ENCODE assay signal across 1 cellular context in the genomic region with DNA sequence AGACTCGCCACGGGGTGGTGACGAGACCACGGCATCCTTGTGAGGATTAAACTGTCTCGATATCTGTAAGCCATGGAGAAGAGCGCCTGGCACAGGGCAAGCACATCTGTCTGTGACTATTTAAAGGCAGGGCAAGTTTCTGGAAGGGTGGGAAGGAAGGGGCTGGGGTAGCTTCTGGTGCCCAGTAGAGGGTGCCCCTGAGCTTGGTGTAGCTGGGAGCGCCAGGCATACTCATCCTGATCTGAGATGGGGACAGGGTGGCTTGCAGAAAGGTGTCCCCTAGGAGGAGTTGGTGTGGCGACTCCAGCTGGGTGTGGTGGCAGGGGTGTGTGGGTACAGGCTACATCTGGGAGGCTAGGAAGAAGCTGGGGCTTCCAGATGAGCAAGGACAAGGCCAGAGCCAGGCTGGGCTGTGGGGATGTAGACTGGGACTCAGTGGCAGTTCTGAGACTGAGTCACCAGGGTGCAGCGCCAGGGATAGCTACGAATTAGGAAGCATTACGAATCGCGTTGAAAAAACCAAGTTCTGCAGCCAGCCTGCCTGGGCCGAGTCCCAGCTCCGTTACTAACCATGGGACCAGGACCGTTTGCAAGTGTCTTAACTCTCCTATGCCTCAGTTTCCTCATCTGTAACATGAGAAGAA.
TF ChIP-seq lines count a peak whose summit lies in the region.

No MANE protein-coding gene starts in this region.

TF ChIP-seq in H1, 55 proteins besides CTCF, POLR2A, EP300 and RAD21:
- TF ChIP-seq RFX5 (IDR thresholded peaks at IDR 0.05; ENCODE audit: borderline replicate concordance, low read depth, low read length) = no peak
- TF ChIP-seq, protein P1, sequence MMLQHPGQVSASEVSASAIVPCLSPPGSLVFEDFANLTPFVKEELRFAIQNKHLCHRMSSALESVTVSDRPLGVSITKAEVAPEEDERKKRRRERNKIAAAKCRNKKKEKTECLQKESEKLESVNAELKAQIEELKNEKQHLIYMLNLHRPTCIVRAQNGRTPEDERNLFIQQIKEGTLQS (IDR thresholded peaks at IDR 0.05; ENCODE audit: insufficient read depth, low read depth, low read length) = no peak
- TF ChIP-seq JUN (IDR thresholded peaks at IDR 0.05; ENCODE audit: low read depth, low read length) = no peak
- no peak for TF ChIP-seq SUZ12 (IDR thresholded peaks at IDR 0.05; ENCODE audit: low read length)
- no peak for TF ChIP-seq CHD2 (IDR thresholded peaks at IDR 0.05; ENCODE audit: low read length)
- no peak for TF ChIP-seq ZNF274 (IDR thresholded peaks at IDR 0.05; ENCODE audit: borderline replicate concordance, extremely low read depth, low read length)
- TF ChIP-seq SIX5 (IDR thresholded peaks at IDR 0.05; ENCODE audit: low read depth, low read length) = no peak
- TF ChIP-seq, protein P2, sequence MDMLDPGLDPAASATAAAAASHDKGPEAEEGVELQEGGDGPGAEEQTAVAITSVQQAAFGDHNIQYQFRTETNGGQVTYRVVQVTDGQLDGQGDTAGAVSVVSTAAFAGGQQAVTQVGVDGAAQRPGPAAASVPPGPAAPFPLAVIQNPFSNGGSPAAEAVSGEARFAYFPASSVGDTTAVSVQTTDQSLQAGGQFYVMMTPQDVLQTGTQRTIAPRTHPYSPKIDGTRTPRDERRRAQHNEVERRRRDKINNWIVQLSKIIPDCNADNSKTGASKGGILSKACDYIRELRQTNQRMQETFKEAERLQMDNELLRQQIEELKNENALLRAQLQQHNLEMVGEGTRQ (IDR thresholded peaks at IDR 0.05; ENCODE audit: low read length) = no peak
- TF ChIP-seq BACH1 (IDR thresholded peaks at IDR 0.05; ENCODE audit: low read length) = no peak
- TF ChIP-seq E2F6 (IDR thresholded peaks at IDR 0.05) = no peak
TF ChIP-seq in H1: peak in this region for 0.
